ENCODE assay signal across 13 cellular contexts in the genomic region with DNA sequence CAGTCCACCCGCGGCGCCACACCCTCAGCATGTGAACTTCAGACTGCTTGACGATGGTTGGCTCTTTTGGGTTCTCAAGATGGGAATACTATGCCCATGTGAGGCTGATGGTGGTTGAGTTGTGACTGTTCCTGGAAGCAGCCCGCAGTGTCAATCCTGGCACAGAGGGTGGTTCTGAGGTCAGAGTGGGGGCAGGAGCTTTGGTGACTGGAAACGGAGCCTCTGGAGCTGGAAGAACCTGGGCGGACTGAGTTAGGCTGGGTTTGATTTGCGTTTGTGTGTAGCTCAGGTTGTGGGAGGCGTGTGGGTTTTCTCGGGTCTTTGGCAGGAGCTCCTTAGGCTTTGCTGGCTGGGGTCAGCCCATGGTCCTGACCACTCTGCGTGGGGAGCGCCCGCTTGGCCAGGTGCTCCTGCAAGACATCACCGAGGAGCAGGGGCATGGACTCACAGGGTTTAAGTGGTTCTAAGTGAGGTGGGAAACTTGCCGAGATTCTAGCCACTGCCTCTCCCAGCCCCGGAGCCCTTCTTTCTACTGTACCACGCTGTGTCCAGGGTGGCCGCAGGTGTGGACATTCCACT. TPM values are rescaled to one million over a fixed set of nuclear protein-coding genes. Genes with fewer than 3 reads are reported as not detected.
"Had no signal": no experiment of that assay in that cellular context is flagged by ENCODE, and none has a peak within 500 bp of the region (broad histone marks: within the 10 kb centered on the region; RNA-seq: fewer than 3 reads in every experiment).

No MANE protein-coding gene starts in this region.

- DNase-seq: activated CD4-positive, alpha-beta memory T cell treated with anti-CD3 and anti-CD28 coated beads, Interleukin-2, amount 10 ng/mL, durations not matched to agents 7 days and 5 days; activated gamma-delta T cell treated with Interleukin-2 at 50 U/mL for 16 hours; activated T-cell treated with anti-CD3 and anti-CD28 coated beads, Interleukin-2, amount 50 U/mL, for 72 hours; esophagus squamous epithelium; kidney; left ventricle myocardium inferior; mucosa of descending colon; naive thymus-derived CD4-positive, alpha-beta T cell; stomach; testis had no signal

- H3K4me3 Mint-ChIP-seq: activated CD4-positive, alpha-beta memory T cell treated with anti-CD3 and anti-CD28 coated beads, Interleukin-2, amount 10 ng/mL, durations not matched to agents 7 days and 5 days; activated T-cell treated with anti-CD3 and anti-CD28 coated beads, Interleukin-2, amount 50 U/mL, for 72 hours; memory B cell; naive thymus-derived CD4-positive, alpha-beta T cell had no signal

- H3K27ac Mint-ChIP-seq: memory B cell had no signal

- H3K27me3 Mint-ChIP-seq: activated CD4-positive, alpha-beta memory T cell treated with anti-CD3 and anti-CD28 coated beads, Interleukin-2, amount 10 ng/mL, durations not matched to agents 7 days and 5 days; memory B cell; naive thymus-derived CD4-positive, alpha-beta T cell had no signal

- H3K4me1 Mint-ChIP-seq: memory B cell had no signal

- H3K9me3 Mint-ChIP-seq: activated CD4-positive, alpha-beta memory T cell treated with anti-CD3 and anti-CD28 coated beads, Interleukin-2, amount 10 ng/mL, durations not matched to agents 7 days and 5 days; activated T-cell treated with anti-CD3 and anti-CD28 coated beads, Interleukin-2, amount 50 U/mL, for 72 hours; memory B cell; naive thymus-derived CD4-positive, alpha-beta T cell had no signal

RNA-seq across cellular contexts. Expression of gene SLC22A1, which starts 37.3 kb away (rescaled TPM):
- total RNA-seq: ascending aorta, glomerular endothelial cell had no signal
- polyA plus RNA-seq: naive thymus-derived CD4-positive, alpha-beta T cell had no signal
